ENCODE assay signal across 18 cellular contexts in the genomic region with DNA sequence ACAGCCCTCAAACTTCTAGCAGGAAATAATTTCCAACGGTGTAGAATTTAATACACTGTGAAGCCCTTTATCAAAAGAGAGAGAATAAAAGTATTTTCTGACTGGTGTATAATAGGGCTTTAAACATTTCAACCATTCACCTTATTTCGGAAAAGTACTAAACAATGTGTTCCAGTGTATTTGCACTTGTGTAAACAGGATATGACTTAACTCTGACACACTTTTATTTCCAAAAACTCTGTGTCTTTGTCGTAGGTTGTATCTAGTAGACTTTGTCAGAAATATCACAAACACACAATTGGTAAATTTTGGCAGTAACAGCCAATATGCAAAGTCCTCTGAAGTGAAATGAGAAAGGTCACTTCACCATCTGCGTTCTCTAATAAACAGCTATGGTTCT. TPM values are rescaled to one million over a fixed set of nuclear protein-coding genes. Genes with fewer than 3 reads are reported as not detected.
DNase-seq lines count a peak whose midpoint lies in the region; ATAC-seq and TF ChIP-seq lines count a peak whose summit lies in the region.
"Had no signal": no experiment of that assay in that cellular context is flagged by ENCODE, and none has a peak within 500 bp of the region (broad histone marks: within the 10 kb centered on the region; RNA-seq: fewer than 3 reads in every experiment).

No MANE protein-coding gene starts in this region.

- H2AFZ ChIP-seq in mesenchymal stem cell (ENCODE audit: low read depth, low read length) (no peak overlapping the region), trophoblast cell (ENCODE audit: insufficient read depth, low read length, poor library complexity) (no peak overlapping the region)

- peak; percentile 10 for DNase-seq in AG04450 (ENCODE audit: low read depth, low spot score)
- peak; percentile 59 for DNase-seq in LHCN-M2 (ENCODE audit: low read depth)
- DNase-seq in dermis blood vessel endothelial cell = peak; percentile 66
- peak; percentile 59 for DNase-seq in mesenchymal stem cell
- no peak for DNase-seq in ureter (ENCODE audit: low spot score)
- no peak for DNase-seq in trophoblast cell
- DNase-seq: activated CD4-positive, alpha-beta T cell treated with anti-CD3 and anti-CD28 coated beads for 1 hour; activated CD8-positive, alpha-beta memory T cell treated with anti-CD3 and anti-CD28 coated beads, Interleukin-2, amount 10 ng/mL, durations not matched to agents 7 days and 5 days; activated effector memory CD4-positive, alpha-beta T cell treated with Interleukin-2 at 50 U/mL for 16 hours; AML-193; Caco-2; EL; NCI-H2081; SHP77 treated with DMSO at 0.1 percent for 48 hours; stimulated activated CD4-positive, alpha-beta T cell treated with anti-CD3 and anti-CD28 coated beads, Interleukin-15, amount 100 ng/mL, for 24 hours; uterus had no signal

- H2AK5ac ChIP-seq in mesenchymal stem cell (ENCODE audit: low read length, severe bottlenecking) = no peak overlapping the region
- H2AK5ac ChIP-seq in trophoblast cell (ENCODE audit: low read length) = no peak overlapping the region

- H3K23ac ChIP-seq in mesenchymal stem cell (ENCODE audit: low read length in 2 of 2) (no peak overlapping the region), trophoblast cell (ENCODE audit: low read length) (no peak overlapping the region)

- no peak for TF ChIP-seq CTCF in AG04450 (IDR thresholded peaks at IDR 0.05; ENCODE audit: low read depth, low read length)

- H3K79me2 ChIP-seq in trophoblast cell (ENCODE audit: control insufficient read depth, insufficient read depth, low read length, poor library complexity) = no peaks in the 10 kb centered on the region

- H3K14ac ChIP-seq in mesenchymal stem cell (ENCODE audit: low read length in 2 of 2) (no peak overlapping the region), trophoblast cell (ENCODE audit: low read length) (no peak overlapping the region)

- H2BK120ac ChIP-seq in mesenchymal stem cell (ENCODE audit: low read depth, low read length) = no peak overlapping the region
- H2BK120ac ChIP-seq in trophoblast cell (ENCODE audit: insufficient read depth, low read length, poor library complexity) = no peak overlapping the region

- H3K18ac ChIP-seq in mesenchymal stem cell (ENCODE audit: low read depth in 1 of 2, low read length in 2 of 2) = no peak overlapping the region
- no peak overlapping the region for H3K18ac ChIP-seq in trophoblast cell (ENCODE audit: low read length)

- no peak overlapping the region for H3K4me3 ChIP-seq in AG04450 (ENCODE audit: low read depth, low read length)
- no peak overlapping the region for H3K4me3 ChIP-seq in mesenchymal stem cell (ENCODE audit: insufficient read depth in 1 of 2, low read depth in 1 of 2, low read length in 2 of 2)
- no peak overlapping the region for H3K4me3 ChIP-seq in trophoblast cell (ENCODE audit: low read depth, low read length)
- H3K4me3 ChIP-seq: uterus had no signal

- H3K9ac ChIP-seq in mesenchymal stem cell (ENCODE audit: low read length) = no peak overlapping the region
- no peak overlapping the region for H3K9ac ChIP-seq in trophoblast cell (ENCODE audit: low read length)

- H3K79me1 ChIP-seq in mesenchymal stem cell (replicated peaks; ENCODE audit: low read length, poor library complexity, severe bottlenecking) (no peaks in the 10 kb centered on the region), trophoblast cell (ENCODE audit: low read length) (no peaks in the 10 kb centered on the region)

- H3K4me1 ChIP-seq in mesenchymal stem cell (ENCODE audit: control insufficient read depth, insufficient read depth, low read depth, low read length) (no peaks in the 10 kb centered on the region), trophoblast cell (ENCODE audit: control insufficient read depth in 1 of 2, insufficient read depth in 2 of 2, low read length in 2 of 2) (no peaks in the 10 kb centered on the region)
- H3K4me1 ChIP-seq: uterus had no signal

- no peak overlapping the region for H3K4ac ChIP-seq in mesenchymal stem cell (ENCODE audit: low read depth in 1 of 2, low read length in 2 of 2)
- no peak overlapping the region for H3K4ac ChIP-seq in trophoblast cell (ENCODE audit: low read depth, low read length)

- POLR2A ChIA-PET in AG04450 (lab: Yijun Ruan, JAX) = no interaction called here

- H4K12ac ChIP-seq in trophoblast cell (ENCODE audit: low read depth, low read length) = no peak overlapping the region

- H2BK12ac ChIP-seq in mesenchymal stem cell (ENCODE audit: low read length in 2 of 2) = no peak overlapping the region
- H2BK12ac ChIP-seq in trophoblast cell (ENCODE audit: low read length) = no peak overlapping the region

- H3K9me3 ChIP-seq in AG04450 (ENCODE audit: control insufficient read depth, insufficient read depth, low read length) = no peaks in the 10 kb centered on the region; the same call in 1 of the 2 replicates
- no peaks in the 10 kb centered on the region for H3K9me3 ChIP-seq in mesenchymal stem cell (ENCODE audit: control insufficient read depth, low read length)
- H3K9me3 ChIP-seq in trophoblast cell (ENCODE audit: insufficient read depth, low read depth, low read length) = no peaks in the 10 kb centered on the region
- H3K9me3 ChIP-seq: Caco-2, uterus had no signal

- no peak overlapping the region for H2BK15ac ChIP-seq in mesenchymal stem cell (ENCODE audit: low read depth, poor library complexity, severe bottlenecking)

- WGBS in mesenchymal stem cell = no CpG with 5 or more reads among the region's 4 CpGs
- no CpG with 5 or more reads among the region's 4 CpGs for WGBS in trophoblast cell (ENCODE audit: extremely low coverage, insufficient coverage, insufficient read length)

- H3K4me2 ChIP-seq in mesenchymal stem cell (ENCODE audit: low read length, poor library complexity, severe bottlenecking) = no peak overlapping the region
- no peak overlapping the region for H3K4me2 ChIP-seq in trophoblast cell (ENCODE audit: low read length)

- H4K8ac ChIP-seq in mesenchymal stem cell (ENCODE audit: low read length) (no peak overlapping the region), trophoblast cell (ENCODE audit: low read depth, low read length) (no peak overlapping the region)

- H3K27ac ChIP-seq in AG04450 (ENCODE audit: low read depth, low read length) (no peak overlapping the region), mesenchymal stem cell (ENCODE audit: low read length, poor library complexity, severe bottlenecking) (no peak overlapping the region), trophoblast cell (ENCODE audit: low read depth, low read length) (no peak overlapping the region)

- CTCF ChIA-PET in AG04450 (lab: Charles Lee) = interaction anchor here (1.4 to 2.7 kb wide), 2 partner anchors 8 to 48 kb away, joined by 3 to 7 read pairs; no protein-coding TSS in a partner anchor

- H4K91ac ChIP-seq in mesenchymal stem cell (ENCODE audit: low read length) (no peak overlapping the region), trophoblast cell (ENCODE audit: low read depth, low read length) (no peak overlapping the region)

- H2BK5ac ChIP-seq in mesenchymal stem cell (ENCODE audit: low read depth, low read length, poor library complexity, severe bottlenecking) (no peak overlapping the region), trophoblast cell (ENCODE audit: low read depth, low read length, poor library complexity) (no peak overlapping the region)

- ATAC-seq in GM19395 (IDR thresholded peaks at IDR 0.05; ENCODE audit: unreplicated experiment) = no peak
- no peak for ATAC-seq in SK-N-SH treated with all-trans-retinoic acid at 6 μM for 48 hours
- ATAC-seq: activated CD8-positive, alpha-beta memory T cell treated with anti-CD3 and anti-CD28 coated beads, Interleukin-2, amount 10 ng/mL, durations not matched to agents 7 days and 5 days had no signal

- H3K27me3 ChIP-seq in AG04450 (ENCODE audit: control insufficient read depth, insufficient read depth, low read length) (no peaks in the 10 kb centered on the region), mesenchymal stem cell (ENCODE audit: control insufficient read depth in 1 of 2, insufficient read depth in 1 of 2, low read length in 2 of 2) (no peaks in the 10 kb centered on the region), trophoblast cell (ENCODE audit: insufficient read depth, low read length) (no peaks in the 10 kb centered on the region)
- H3K27me3 ChIP-seq: uterus had no signal

- H3K36me3 ChIP-seq in mesenchymal stem cell (ENCODE audit: control insufficient read depth in 1 of 2, insufficient read depth in 2 of 2, low read depth in 1 of 2, low read length in 2 of 2) (no peaks in the 10 kb centered on the region), trophoblast cell (ENCODE audit: control insufficient read depth in 1 of 2, insufficient read depth in 2 of 2, low read length in 2 of 2) (no peaks in the 10 kb centered on the region)
- H3K36me3 ChIP-seq: uterus had no signal

TF ChIP-seq in SK-N-SH treated with all-trans-retinoic acid at 6 μM for 48 hours, 23 proteins besides CTCF, POLR2A, EP300 and RAD21 (continues in another document):
- TF ChIP-seq TOX (CRISPR knock-in tag; IDR thresholded peaks at IDR 0.05; ENCODE audit: borderline replicate concordance) = no peak
- TF ChIP-seq, protein P1, sequence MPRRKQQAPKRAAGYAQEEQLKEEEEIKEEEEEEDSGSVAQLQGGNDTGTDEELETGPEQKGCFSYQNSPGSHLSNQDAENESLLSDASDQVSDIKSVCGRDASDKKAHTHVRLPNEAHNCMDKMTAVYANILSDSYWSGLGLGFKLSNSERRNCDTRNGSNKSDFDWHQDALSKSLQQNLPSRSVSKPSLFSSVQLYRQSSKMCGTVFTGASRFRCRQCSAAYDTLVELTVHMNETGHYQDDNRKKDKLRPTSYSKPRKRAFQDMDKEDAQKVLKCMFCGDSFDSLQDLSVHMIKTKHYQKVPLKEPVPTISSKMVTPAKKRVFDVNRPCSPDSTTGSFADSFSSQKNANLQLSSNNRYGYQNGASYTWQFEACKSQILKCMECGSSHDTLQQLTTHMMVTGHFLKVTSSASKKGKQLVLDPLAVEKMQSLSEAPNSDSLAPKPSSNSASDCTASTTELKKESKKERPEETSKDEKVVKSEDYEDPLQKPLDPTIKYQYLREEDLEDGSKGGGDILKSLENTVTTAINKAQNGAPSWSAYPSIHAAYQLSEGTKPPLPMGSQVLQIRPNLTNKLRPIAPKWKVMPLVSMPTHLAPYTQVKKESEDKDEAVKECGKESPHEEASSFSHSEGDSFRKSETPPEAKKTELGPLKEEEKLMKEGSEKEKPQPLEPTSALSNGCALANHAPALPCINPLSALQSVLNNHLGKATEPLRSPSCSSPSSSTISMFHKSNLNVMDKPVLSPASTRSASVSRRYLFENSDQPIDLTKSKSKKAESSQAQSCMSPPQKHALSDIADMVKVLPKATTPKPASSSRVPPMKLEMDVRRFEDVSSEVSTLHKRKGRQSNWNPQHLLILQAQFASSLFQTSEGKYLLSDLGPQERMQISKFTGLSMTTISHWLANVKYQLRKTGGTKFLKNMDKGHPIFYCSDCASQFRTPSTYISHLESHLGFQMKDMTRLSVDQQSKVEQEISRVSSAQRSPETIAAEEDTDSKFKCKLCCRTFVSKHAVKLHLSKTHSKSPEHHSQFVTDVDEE (CRISPR knock-in tag; IDR thresholded peaks at IDR 0.05) = no peak

RNA-seq across cellular contexts. Expression of a gene that starts 10.3 kb away (rescaled TPM):
- polyA plus RNA-seq in AG04450 (2011; rRNA removed) = 7.0 and 10.1 TPM in 2 replicates
- 2.6 and 3.0 TPM in 2 replicates for polyA minus RNA-seq in AG04450 (2011; rRNA and poly(A)+ RNA removed)
- 0.34 and 0.96 TPM in 2 replicates for total RNA-seq in LHCN-M2 (2014; rRNA removed)
- 0.79 TPM for polyA plus RNA-seq in LHCN-M2 (2012)
- total RNA-seq in dermis blood vessel endothelial cell = 64.4 and 69.8 TPM in 2 replicates
- polyA plus RNA-seq in mesenchymal stem cell (2013, experiment 1 of 2) = 13.0 TPM
- polyA plus RNA-seq in mesenchymal stem cell (2013, experiment 2 of 2) = 13.7 TPM
- 50.2 TPM for total RNA-seq in ureter
- polyA plus RNA-seq in trophoblast cell (2013) = 40.5 and 42.5 TPM in 2 replicates

Comparison
In these comparisons a context has a peak if more than half of its experiments do, and no peak if none do; other contexts are left out.
1. DNase-seq: peak in AG04450 (single experiment), LHCN-M2 (single experiment), dermis blood vessel endothelial cell (single experiment) and mesenchymal stem cell (single experiment); none in ureter (single experiment) and trophoblast cell (0 of 2).
2. RNA of a gene that starts 10.3 kb away (total RNA-seq): 64.4 to 69.8 TPM in dermis blood vessel endothelial cell and 50.2 TPM in ureter (single experiment); 0.34 to 0.96 TPM in LHCN-M2; every median in the first group is over 10 times any median in the second.